23 cellular contexts compared by ENCODE assay signal in genomic region chr15:52199271-52199670, GRCh38.
"Had no signal": no experiment of that assay in that cellular context is flagged by ENCODE, and none has a peak within 500 bp of the region (broad histone marks: within the 10 kb centered on the region; RNA-seq: fewer than 3 reads in every experiment).

No MANE protein-coding gene starts in this region.

- DNase-seq: Kasumi-1; NCI-H1092; NCI-H1105 treated with DMSO at 0.1 percent for 48 hours; NCI-H1417 treated with DMSO at 0.1 percent for 48 hours; NCI-H146; NCI-H1694 treated with DMSO at 0.1 percent for 48 hours; NCI-H1930; NCI-H2081; NCI-H2171; NCI-H2227 treated with DMSO at 0.1 percent for 48 hours; NCI-H524; NCI-H526 treated with DMSO at 0.1 percent for 48 hours; NCI-H748 treated with DMSO at 0.1 percent for 48 hours; NK-92 treated with Interleukin-12 subunit alpha and Interleukin-12 subunit beta, amount 100 ng/mL, for 24 hours; PC-3; SHP77; T-helper 1 cell had no signal

- H3K4me2 ChIP-seq: KMS-11 had no signal

- H3K4me3 ChIP-seq: K562 had no signal

- H3K9ac ChIP-seq: KMS-11 had no signal

- ATAC-seq: K562, Panc1, PC-3, SK-N-SH treated with all-trans-retinoic acid at 6 μM for 48 hours had no signal

- H3K27ac ChIP-seq: HL-60, KMS-11, RWPE1 had no signal
